Comparison of ENCODE assay signal across 23 cellular contexts in genomic region chr1:62159940-62160348, GRCh38. TPM values are rescaled to one million over a fixed set of nuclear protein-coding genes. Genes with fewer than 3 reads are reported as not detected.
DNase-seq lines count a peak whose midpoint lies in the region; ATAC-seq and TF ChIP-seq lines count a peak whose summit lies in the region.
"Had no signal": no experiment of that assay in that cellular context is flagged by ENCODE, and none has a peak within 500 bp of the region (broad histone marks: within the 10 kb centered on the region; RNA-seq: fewer than 3 reads in every experiment).

No MANE protein-coding gene starts in this region.

- WGBS in psoas muscle, 3 donors, result 75 to 85% (median 76%) methylated on average over 6 of the region's 6 CpGs

- no peak overlapping the region for H3K4me3 ChIP-seq in psoas muscle
- no peak overlapping the region for H3K4me3 ChIP-seq in neural progenitor cell
- H3K4me3 ChIP-seq: right atrium auricular region had no signal

- intact Hi-C loops in psoas muscle (cut with DNase I), result loop anchor here in 1 of 2 donors (10.0 kb wide), 1 partner anchor 585 kb away; no protein-coding TSS in a partner anchor

- H3K79me2 ChIP-seq in neural progenitor cell (ENCODE audit: low read depth), result no peaks in the 10 kb centered on the region

- H3K27ac ChIP-seq in psoas muscle (no peak overlapping the region), neural progenitor cell (no peak overlapping the region)
- H3K27ac ChIP-seq: foreskin keratinocyte, right atrium auricular region, RWPE1 had no signal

- no peak overlapping the region for H3K4me2 ChIP-seq in neural progenitor cell

- ATAC-seq in GM19023 (IDR thresholded peaks at IDR 0.05; ENCODE audit: unreplicated experiment) (peak; percentile 65), GM21723 (IDR thresholded peaks at IDR 0.05; ENCODE audit: unreplicated experiment) (peak; percentile 68), HG03342 (IDR thresholded peaks at IDR 0.05; ENCODE audit: unreplicated experiment) (peak; percentile 57), psoas muscle (no peak)
- peak; percentile 63 to 74 for ATAC-seq in stimulated activated naive B cell treated with anti-CD40 and anti-IgM and Interleukin-4, amounts not matched to agents 10 μg/mL and 1 μg/mL and 100 μg/mL, for 72 hours (replicated peaks)
- ATAC-seq: foreskin keratinocyte had no signal

- no peaks in the 10 kb centered on the region for H4K20me1 ChIP-seq in neural progenitor cell (ENCODE audit: low read depth)

- no peaks in the 10 kb centered on the region for H3K4me1 ChIP-seq in psoas muscle
- no peaks in the 10 kb centered on the region for H3K4me1 ChIP-seq in neural progenitor cell
- H3K4me1 ChIP-seq: foreskin keratinocyte, right atrium auricular region had no signal

- no peak overlapping the region for H3K4me3 Mint-ChIP-seq in stimulated activated naive B cell treated with anti-CD40 and anti-IgM and Interleukin-4, amounts not matched to agents 10 μg/mL and 1 μg/mL and 100 μg/mL, for 72 hours
- H3K4me3 Mint-ChIP-seq in neural progenitor cell, result no peak overlapping the region
- H3K4me3 Mint-ChIP-seq: activated naive CD8-positive, alpha-beta T cell treated with anti-CD3 and anti-CD28 coated beads, Interleukin-2, amount 10 ng/mL, durations not matched to agents 7 days and 5 days; endodermal cell; neural crest cell had no signal

- H3K9me3 ChIP-seq in psoas muscle (no peaks in the 10 kb centered on the region), neural progenitor cell (ENCODE audit: low read depth) (no peaks in the 10 kb centered on the region)
- H3K9me3 ChIP-seq: right atrium auricular region had no signal

- peaks cover 4 to 5% of the 10 kb centered on the region in 2 donors for H3K36me3 Mint-ChIP-seq in stimulated activated naive B cell treated with anti-CD40 and anti-IgM and Interleukin-4, amounts not matched to agents 10 μg/mL and 1 μg/mL and 100 μg/mL, for 72 hours
- no peaks in the 10 kb centered on the region for H3K36me3 Mint-ChIP-seq in neural progenitor cell

- H3K27ac Mint-ChIP-seq in stimulated activated naive B cell treated with anti-CD40 and anti-IgM and Interleukin-4, amounts not matched to agents 10 μg/mL and 1 μg/mL and 100 μg/mL, for 72 hours, result peak overlapping the region; percentile 25
- no peak overlapping the region for H3K27ac Mint-ChIP-seq in neural progenitor cell
- H3K27ac Mint-ChIP-seq: activated naive CD8-positive, alpha-beta T cell treated with anti-CD3 and anti-CD28 coated beads, Interleukin-2, amount 10 ng/mL, durations not matched to agents 7 days and 5 days; endodermal cell had no signal

- H3K36me3 ChIP-seq in psoas muscle (ENCODE audit: insufficient read depth in 1 of 2, low read depth in 1 of 2) (peaks cover 0 to 31% of the 10 kb centered on the region in 2 donors), neural progenitor cell (no peaks in the 10 kb centered on the region)
- H3K36me3 ChIP-seq: right atrium auricular region had no signal

- H3K27me3 Mint-ChIP-seq in stimulated activated naive B cell treated with anti-CD40 and anti-IgM and Interleukin-4, amounts not matched to agents 10 μg/mL and 1 μg/mL and 100 μg/mL, for 72 hours, result no peaks in the 10 kb centered on the region
- H3K27me3 Mint-ChIP-seq in neural progenitor cell (ENCODE audit: insufficient read depth, low read depth), result no peaks in the 10 kb centered on the region
- H3K27me3 Mint-ChIP-seq: activated naive CD8-positive, alpha-beta T cell treated with anti-CD3 and anti-CD28 coated beads, Interleukin-2, amount 10 ng/mL, durations not matched to agents 7 days and 5 days had no signal

- H3K27me3 ChIP-seq in psoas muscle (ENCODE audit: insufficient read depth in 3 of 3, low read length in 2 of 3) (no peaks in the 10 kb centered on the region), neural progenitor cell (no peaks in the 10 kb centered on the region)
- H3K27me3 ChIP-seq: foreskin keratinocyte, right atrium auricular region had no signal

- TF ChIP-seq CTCF in psoas muscle (IDR thresholded peaks at IDR 0.05) (no peak), neural progenitor cell (IDR thresholded peaks at IDR 0.05) (no peak)

- no peak for DNase-seq in stimulated activated naive B cell treated with anti-CD40 and anti-IgM and Interleukin-4, amounts not matched to agents 10 μg/mL and 1 μg/mL and 100 μg/mL, for 72 hours
- no peak for DNase-seq in cortex of kidney (lab: John Stamatoyannopoulos, UW)
- DNase-seq in psoas muscle, result no peak
- DNase-seq in neural progenitor cell (ENCODE audit: low spot score), result no peak
- DNase-seq: activated CD4-positive, CD25-positive, alpha-beta regulatory T cell treated with anti-CD3 and anti-CD28 coated beads, Interleukin-2, amount 50 U/mL, for 72 hours; activated naive CD8-positive, alpha-beta T cell treated with anti-CD3 and anti-CD28 coated beads, Interleukin-2, amount 10 ng/mL, durations not matched to agents 7 days and 5 days; activated T-cell treated with anti-CD3 and anti-CD28 coated beads for 4 hours; endodermal cell; foreskin keratinocyte; H7; mesenchymal stem cell; NCI-H2029; NCI-H748 treated with DMSO at 0.1 percent for 48 hours had no signal

- H3K9me3 Mint-ChIP-seq in stimulated activated naive B cell treated with anti-CD40 and anti-IgM and Interleukin-4, amounts not matched to agents 10 μg/mL and 1 μg/mL and 100 μg/mL, for 72 hours, result no peaks in the 10 kb centered on the region
- no peaks in the 10 kb centered on the region for H3K9me3 Mint-ChIP-seq in neural progenitor cell
- H3K9me3 Mint-ChIP-seq: activated naive CD8-positive, alpha-beta T cell treated with anti-CD3 and anti-CD28 coated beads, Interleukin-2, amount 10 ng/mL, durations not matched to agents 7 days and 5 days; endodermal cell; neural crest cell had no signal

- H3K9ac ChIP-seq in neural progenitor cell, result no peak overlapping the region

- H3F3A ChIP-seq in neural progenitor cell (ENCODE audit: low read depth), result no peaks in the 10 kb centered on the region

- peaks cover 2 to 9% of the 10 kb centered on the region in 2 donors for H3K4me1 Mint-ChIP-seq in stimulated activated naive B cell treated with anti-CD40 and anti-IgM and Interleukin-4, amounts not matched to agents 10 μg/mL and 1 μg/mL and 100 μg/mL, for 72 hours
- no peaks in the 10 kb centered on the region for H3K4me1 Mint-ChIP-seq in neural progenitor cell
- H3K4me1 Mint-ChIP-seq: activated naive CD8-positive, alpha-beta T cell treated with anti-CD3 and anti-CD28 coated beads, Interleukin-2, amount 10 ng/mL, durations not matched to agents 7 days and 5 days; endodermal cell; neural crest cell had no signal

- H2AFZ ChIP-seq in neural progenitor cell (replicated peaks), result no peak overlapping the region

RNA-seq across cellular contexts. Expression of gene L1TD1, which starts 34.7 kb away (rescaled TPM):
- under 1 TPM in 1 of 4 donors, not detected in 3; 0.06 TPM for total RNA-seq in psoas muscle
- under 1 TPM; 0.01 to 0.04 (median 0.04) TPM for polyA plus RNA-seq in psoas muscle
- total RNA-seq in neural progenitor cell (ENCODE audit: low replicate concordance), result 12.5 and 15.4 TPM in 2 replicates
- total RNA-seq: activated naive CD8-positive, alpha-beta T cell treated with anti-CD3 and anti-CD28 coated beads, Interleukin-2, amount 10 ng/mL, durations not matched to agents 7 days and 5 days; LHCN-M2; right atrium auricular region; T-helper 1 cell treated with Interleukin-12 subunit alpha and Interleukin-12 subunit beta and Interleukin-4 antibody, amounts not matched to agents 30 ng/mL and 1 ng/mL, for 36 hours; ureter had no signal
- polyA plus RNA-seq: BJ had no signal

Comparison
In these comparisons a context has a peak if more than half of its experiments do, and no peak if none do; other contexts are left out.
1. ATAC-seq: peak in GM19023 (single experiment), GM21723 (single experiment), HG03342 (single experiment) and stimulated activated naive B cell treated with anti-CD40 and anti-IgM and Interleukin-4, amounts not matched to agents 10 μg/mL and 1 μg/mL and 100 μg/mL, for 72 hours (2 of 2); none in psoas muscle (0 of 4).
2. RNA of gene L1TD1, which starts 34.7 kb away (total RNA-seq): 12.5 to 15.4 TPM in neural progenitor cell; 0.06 TPM in psoas muscle; every median in the first group is over 10 times any median in the second.